Comparison of ENCODE assay signal across 10 cellular contexts in genomic region chr12:112126916-112127315, GRCh38. TPM values are rescaled to one million over a fixed set of nuclear protein-coding genes. Genes with fewer than 3 reads are reported as not detected.
DNase-seq lines count a peak whose midpoint lies in the region; ATAC-seq and TF ChIP-seq lines count a peak whose summit lies in the region.
"Had no signal": no experiment of that assay in that cellular context is flagged by ENCODE, and none has a peak within 500 bp of the region (broad histone marks: within the 10 kb centered on the region; RNA-seq: fewer than 3 reads in every experiment).

No MANE protein-coding gene starts in this region.

- H3K36me3 ChIP-seq in suprapubic skin (no peaks in the 10 kb centered on the region), body of pancreas (replicated peaks in 1 of 2; ENCODE audit: insufficient read depth in 1 of 2, low read depth in 2 of 2) (no peaks in the 10 kb centered on the region), BE2C (no peaks in the 10 kb centered on the region; the same call in 1 of the 2 replicates)

- no peak for TF ChIP-seq CTCF in activated CD8-positive, alpha-beta T cell treated with anti-CD3 and anti-CD28 coated beads for 36 hours (IDR thresholded peaks at IDR 0.05)
- TF ChIP-seq CTCF in suprapubic skin (IDR thresholded peaks at IDR 0.05) = no peak
- TF ChIP-seq CTCF in body of pancreas (IDR thresholded peaks at IDR 0.05) = no peak
- no peak for TF ChIP-seq CTCF in BE2C (IDR thresholded peaks at IDR 0.05; ENCODE audit: low read depth, low read length)

- POLR2A ChIA-PET in activated CD8-positive, alpha-beta T cell treated with anti-CD3 and anti-CD28 coated beads for 36 hours (lab: Charles Lee) = interaction anchor here (0.8 to 8.3 kb wide), 5 partner anchors 13 to 113 kb away, joined by 3 to 117 read pairs (median 8); partner anchors contain the start of gene NAA25

- CTCF ChIA-PET in activated CD8-positive, alpha-beta T cell treated with anti-CD3 and anti-CD28 coated beads for 36 hours (lab: Charles Lee) = interaction anchor here (2.1 kb wide), 1 partner anchor 11 kb away, joined by 8 read pairs; no protein-coding TSS in a partner anchor

- TF ChIP-seq POLR2A in suprapubic skin (IDR thresholded peaks at IDR 0.05) (no peak), body of pancreas (IDR thresholded peaks at IDR 0.05) (no peak)

- H3K27me3 ChIP-seq in suprapubic skin (no peaks in the 10 kb centered on the region), body of pancreas (no peaks in the 10 kb centered on the region), BE2C (no peaks in the 10 kb centered on the region)
- H3K27me3 ChIP-seq: cardiac muscle cell had no signal

- peak overlapping the region; percentile 80 for H3K27ac Mint-ChIP-seq in activated T-cell treated with anti-CD3 and anti-CD28 coated beads, Interleukin-2, amount 50 U/mL, for 72 hours
- peak overlapping the region; percentile 75 for H3K27ac Mint-ChIP-seq in activated CD8-positive, alpha-beta T cell treated with anti-CD3 and anti-CD28 coated beads for 36 hours
- peak overlapping the region; percentile 65 to 89 (median 78) for H3K27ac Mint-ChIP-seq in immature natural killer cell

- H3K4me3 ChIP-seq in suprapubic skin = peak overlapping the region; percentile 83
- no peak overlapping the region for H3K4me3 ChIP-seq in body of pancreas
- H3K4me3 ChIP-seq in BE2C (ENCODE audit: low read depth, low read length) = no peak overlapping the region

- no peak for ATAC-seq in activated T-cell treated with anti-CD3 and anti-CD28 coated beads, Interleukin-2, amount 50 U/mL, for 72 hours (replicated peaks in 1 of 2)
- no peak for ATAC-seq in activated CD8-positive, alpha-beta T cell treated with anti-CD3 and anti-CD28 coated beads for 36 hours
- ATAC-seq in body of pancreas = no peak

- DNase-seq in activated T-cell treated with anti-CD3 and anti-CD28 coated beads, Interleukin-2, amount 50 U/mL, for 72 hours = no peak
- no peak for DNase-seq in activated T-cell treated with anti-CD3 and anti-CD28 coated beads, Interleukin-2, amount 50 U/mL, for 1 hour
- no peak for DNase-seq in activated CD8-positive, alpha-beta T cell treated with anti-CD3 and anti-CD28 coated beads for 36 hours
- DNase-seq in immature natural killer cell (no peak), suprapubic skin (ENCODE audit: low spot score in 2 of 2) (no peak), body of pancreas (no peak), BE2C (no peak), DMS53 treated with DMSO at 0.1 percent for 48 hours (lab: John Stamatoyannopoulos, UW; ENCODE audit: unreplicated experiment) (no peak)
- DNase-seq: NCI-H1417 treated with DMSO at 0.1 percent for 48 hours had no signal

- WGBS in suprapubic skin = 59% methylated on average over 7 of the region's 7 CpGs
- WGBS in body of pancreas, 2 donors = 82 to 88% methylated on average over 7 of the region's 7 CpGs

- peaks cover 3 to 6% of the 10 kb centered on the region in 2 donors for H3K36me3 Mint-ChIP-seq in activated T-cell treated with anti-CD3 and anti-CD28 coated beads, Interleukin-2, amount 50 U/mL, for 72 hours (ENCODE audit: insufficient read depth in 2 of 2)
- H3K36me3 Mint-ChIP-seq in activated CD8-positive, alpha-beta T cell treated with anti-CD3 and anti-CD28 coated beads for 36 hours (ENCODE audit: low read depth) = peaks cover 9% of the 10 kb centered on the region
- no peaks in the 10 kb centered on the region for H3K36me3 Mint-ChIP-seq in immature natural killer cell

- no peaks in the 10 kb centered on the region for H3K9me3 Mint-ChIP-seq in activated T-cell treated with anti-CD3 and anti-CD28 coated beads, Interleukin-2, amount 50 U/mL, for 72 hours
- H3K9me3 Mint-ChIP-seq in activated CD8-positive, alpha-beta T cell treated with anti-CD3 and anti-CD28 coated beads for 36 hours = no peaks in the 10 kb centered on the region
- H3K9me3 Mint-ChIP-seq in immature natural killer cell = no peaks in the 10 kb centered on the region

- H3K4me3 Mint-ChIP-seq in activated T-cell treated with anti-CD3 and anti-CD28 coated beads, Interleukin-2, amount 50 U/mL, for 72 hours = peak overlapping the region; percentile 79 to 84
- peak overlapping the region; percentile 85 for H3K4me3 Mint-ChIP-seq in activated CD8-positive, alpha-beta T cell treated with anti-CD3 and anti-CD28 coated beads for 36 hours
- H3K4me3 Mint-ChIP-seq in immature natural killer cell = peak overlapping the region; percentile 73 to 91 (median 88)

- intact Hi-C loops in activated CD8-positive, alpha-beta T cell treated with anti-CD3 and anti-CD28 coated beads for 36 hours (cut with micrococcal nuclease) = no loop called here
- intact Hi-C loops in body of pancreas (cut with DNase I) = no loop called here

- no peaks in the 10 kb centered on the region for H3K27me3 Mint-ChIP-seq in activated T-cell treated with anti-CD3 and anti-CD28 coated beads, Interleukin-2, amount 50 U/mL, for 72 hours (ENCODE audit: low read depth)
- no peaks in the 10 kb centered on the region for H3K27me3 Mint-ChIP-seq in activated CD8-positive, alpha-beta T cell treated with anti-CD3 and anti-CD28 coated beads for 36 hours
- H3K27me3 Mint-ChIP-seq in immature natural killer cell (ENCODE audit: low read depth in 3 of 3) = peaks cover 2 to 9% (median 6%) of the 10 kb centered on the region in 3 donors

- TF ChIP-seq EP300 in suprapubic skin (IDR thresholded peaks at IDR 0.05) = no peak

- peaks cover 56% of the 10 kb centered on the region for H3K4me1 Mint-ChIP-seq in activated T-cell treated with anti-CD3 and anti-CD28 coated beads, Interleukin-2, amount 50 U/mL, for 72 hours (ENCODE audit: low read depth)
- peaks cover 46% of the 10 kb centered on the region for H3K4me1 Mint-ChIP-seq in activated CD8-positive, alpha-beta T cell treated with anti-CD3 and anti-CD28 coated beads for 36 hours (ENCODE audit: low read depth)
- peaks cover 50 to 61% of the 10 kb centered on the region in 2 donors for H3K4me1 Mint-ChIP-seq in immature natural killer cell

- no peak overlapping the region for H3K27ac ChIP-seq in suprapubic skin
- no peak overlapping the region for H3K27ac ChIP-seq in body of pancreas

- H3K4me1 ChIP-seq in suprapubic skin (peaks cover 79% of the 10 kb centered on the region), body of pancreas (peaks cover 47% of the 10 kb centered on the region), BE2C (no peaks in the 10 kb centered on the region; the same call in 1 of the 2 replicates)

- H3K9me3 ChIP-seq in suprapubic skin (no peaks in the 10 kb centered on the region), body of pancreas (no peaks in the 10 kb centered on the region), BE2C (no peaks in the 10 kb centered on the region)

RNA-seq across cellular contexts. Expression of gene TRAFD1, which starts 1.6 kb away (rescaled TPM):
- 10 to 100 TPM; 57.7 to 64.2 TPM for total RNA-seq in activated T-cell treated with anti-CD3 and anti-CD28 coated beads, Interleukin-2, amount 50 U/mL, for 72 hours
- total RNA-seq in activated CD8-positive, alpha-beta T cell treated with anti-CD3 and anti-CD28 coated beads for 36 hours = 10 to 100 TPM; 34.6 to 35.8 TPM
- polyA plus RNA-seq in immature natural killer cell = 10 to 100 TPM; 46.2 to 84.6 (median 79.5) TPM
- 10 to 100 TPM; 44.6 to 88.1 (median 54.6) TPM for total RNA-seq in suprapubic skin
- 10 to 100 TPM; 13.2 to 15.3 TPM for total RNA-seq in body of pancreas
- polyA plus RNA-seq in BE2C (2012; ENCODE audit: insufficient read depth, insufficient read length, low read depth) = 14.3 TPM

RNA-seq across cellular contexts. Expression of gene NAA25, which starts 18.3 kb away (rescaled TPM):
- 10 to 100 TPM; 36.3 to 47.0 TPM for total RNA-seq in activated T-cell treated with anti-CD3 and anti-CD28 coated beads, Interleukin-2, amount 50 U/mL, for 72 hours
- total RNA-seq in activated CD8-positive, alpha-beta T cell treated with anti-CD3 and anti-CD28 coated beads for 36 hours = 10 to 100 TPM; 46.0 to 48.3 TPM
- polyA plus RNA-seq in immature natural killer cell = 10 to 100 TPM in 1 of 3 donors, 1 to 10 TPM in 2; 3.9 to 20.3 (median 9.4) TPM
- total RNA-seq in suprapubic skin = 10 to 100 TPM; 21.1 to 68.6 (median 29.0) TPM
- total RNA-seq in body of pancreas = 10 to 100 TPM; 12.5 to 17.6 TPM
- polyA plus RNA-seq in BE2C (2012; ENCODE audit: insufficient read depth, insufficient read length, low read depth) = 20.3 TPM
